Comparison of ENCODE assay signal across 9 cellular contexts in genomic region chr15:65211157-65211982, GRCh38. TPM values are rescaled to one million over a fixed set of nuclear protein-coding genes. Genes with fewer than 3 reads are reported as not detected.
A peak's percentile ranks its signal among the peaks of the same experiment; 100 is the strongest.
DNase-seq lines count a peak whose midpoint lies in the region; ATAC-seq, FAIRE-seq and TF ChIP-seq lines count a peak whose summit lies in the region.
"Had no signal": no experiment of that assay in that cellular context is flagged by ENCODE, and none has a peak within 500 bp of the region (broad histone marks: within the 10 kb centered on the region; RNA-seq: fewer than 3 reads in every experiment).

Gene CILP (minus strand): TSS chr15:65211473. CDS start chr15:65209755, 1,718 bp downstream.

- H3K4me2 ChIP-seq in K562 (ENCODE audit: insufficient read depth, low read length): peak within 1 kb of the TSS; percentile 16; the same call in 1 of the 2 replicates

- H4K20me1 ChIP-seq in K562 (replicated peaks; ENCODE audit: control insufficient read depth, insufficient read depth, low read length): 0 out of 2 replicates have a peak, but pooled peaks cover 3% of the 10 kb centered on the region

- DNase-seq in NCI-H1092 (lab: John Stamatoyannopoulos, UW) (peak; percentile 7), K562 (ENCODE audit: extremely low read depth in 1 of 4, low spot score in 3 of 4) (no peak), kidney (peak; percentile 90), thyroid gland (peak; percentile 52 to 56), G401 (ENCODE audit: low spot score) (no peak)
- DNase-seq: cerebellar nuclear complex; NK-92 treated with Interleukin-12 subunit alpha and Interleukin-12 subunit beta, amount 100 ng/mL, for 24 hours had no signal

- no peaks in the 10 kb centered on the region for H3K9me1 ChIP-seq in K562 (ENCODE audit: control insufficient read depth, insufficient read depth, low read length)

- no peak for TF ChIP-seq CTCF in K562 (IDR thresholded peaks at IDR 0.05 in 2 of 3, conservative IDR thresholded peaks at IDR 0.05 in 1 of 3; ENCODE audit: insufficient read depth in 2 of 3, low read depth in 1 of 3, low read length in 3 of 3)
- no peak for TF ChIP-seq CTCF in kidney (IDR thresholded peaks at IDR 0.05; ENCODE audit: borderline replicate concordance, extremely low read depth, insufficient read depth)
- no peak for TF ChIP-seq CTCF in thyroid gland (IDR thresholded peaks at IDR 0.05)

- TF ChIP-seq POLR2A in K562 (conservative IDR thresholded peaks at IDR 0.05) (no peak), thyroid gland (IDR thresholded peaks at IDR 0.05) (no peak)

- ATAC-seq in K562: no peak
- no peak for ATAC-seq in HG02852 (IDR thresholded peaks at IDR 0.05; ENCODE audit: unreplicated experiment)
- no peak for ATAC-seq in HG02970 (IDR thresholded peaks at IDR 0.05; ENCODE audit: low FRiP score, unreplicated experiment)

- H3K27me3 ChIP-seq in K562 (ENCODE audit: control insufficient read depth in 2 of 2, insufficient read depth in 2 of 2, low read length in 2 of 2): peaks cover 14 to 18% of the 10 kb centered on the region in 2 experiments; a peak in 4 of 5 replicates
- no peaks in the 10 kb centered on the region for H3K27me3 ChIP-seq in thyroid gland

- 30% methylated on average over 7 of the region's 8 CpGs for WGBS in K562 (ENCODE audit: insufficient coverage, low coverage, missing lambda C conversion rate)
- WGBS in thyroid gland, 2 donors: 27 to 42% methylated on average over 6 of the region's 8 CpGs

- POLR2A ChIA-PET in K562 (lab: Yijun Ruan, JAX): interaction anchor here (0.5 to 6.6 kb wide), 10 partner anchors 17 to 621 kb away, joined by 3 to 54 read pairs (median 3); partner anchors contain the start of genes PARP16 and RNU5B-1

- no peak within 1 kb of the TSS for H3K4me3 ChIP-seq in K562
- H3K4me3 ChIP-seq in kidney (ENCODE audit: low read length in 2 of 2): no peak within 1 kb of the TSS
- H3K4me3 ChIP-seq in thyroid gland (replicated peaks in 1 of 3): no peak within 1 kb of the TSS

- peaks cover 22 to 24% of the 10 kb centered on the region in 2 experiments; a peak in 3 of 5 replicates for H3K4me1 ChIP-seq in K562 (replicated peaks in 1 of 2; ENCODE audit: control insufficient read depth in 2 of 2, insufficient read depth in 2 of 2, low read length in 2 of 2)
- H3K4me1 ChIP-seq in kidney (ENCODE audit: control insufficient read depth in 1 of 2, insufficient read depth in 1 of 2, low read depth in 1 of 2, low read length in 2 of 2): peaks cover 0 to 8% of the 10 kb centered on the region in 2 donors
- peaks cover 26 to 39% of the 10 kb centered on the region in 2 donors for H3K4me1 ChIP-seq in thyroid gland

- H2AFZ ChIP-seq in K562 (ENCODE audit: low read depth, low read length): peak within 1 kb of the TSS; percentile 58

- TF ChIP-seq EP300 in K562 (IDR thresholded peaks at IDR 0.05; ENCODE audit: low read length): no peak

- H3K9ac ChIP-seq in K562 (ENCODE audit: insufficient read depth in 1 of 2, low read depth in 2 of 2, low read length in 2 of 2) (peak within 1 kb of the TSS in 1 of 2 experiments; percentile 38; a peak in 2 of 4 replicates), kidney (ENCODE audit: low read length in 2 of 2) (no peak within 1 kb of the TSS)

- CTCF ChIA-PET in K562 (lab: Yijun Ruan, JAX; ENCODE audit: low intra/inter-chr PET ratio): interaction anchor here (1.2 to 1.3 kb wide), 2 partner anchors 60 to 86 kb away, joined by 3 to 8 read pairs; no protein-coding TSS in a partner anchor

- H3K36me3 ChIP-seq in K562 (ENCODE audit: control insufficient read depth, insufficient read depth, low read length): no peaks in the 10 kb centered on the region
- H3K36me3 ChIP-seq in kidney (ENCODE audit: control insufficient read depth in 1 of 2, insufficient read depth in 2 of 2, low read length in 2 of 2): no peaks in the 10 kb centered on the region
- no peaks in the 10 kb centered on the region for H3K36me3 ChIP-seq in thyroid gland

- H3K27ac ChIP-seq in K562 (ENCODE audit: extremely low read depth, low read depth, low read length) (no peak within 1 kb of the TSS), kidney (ENCODE audit: low read depth in 2 of 2, low read length in 2 of 2) (no peak within 1 kb of the TSS), thyroid gland (peak within 1 kb of the TSS in 2 of 3 donors; percentile 50 to 58)

- intact Hi-C loops in K562 (cut with micrococcal nuclease): no loop called here
- intact Hi-C loops in kidney (cut with DNase I): no loop called here
- intact Hi-C loops in thyroid gland (cut with DNase I): no loop called here

- FAIRE-seq in K562 (lab: Jason Lieb, UNC) (no peak), kidney (lab: Jason Lieb, UNC) (no peak)

- in situ Hi-C loops in K562 (cut with MboI) (no loop called here), G401 (cut with HindIII; ENCODE audit: low sequenced_read_pairs) (no loop called here)

- no peaks in the 10 kb centered on the region for H3K79me2 ChIP-seq in K562 (ENCODE audit: control insufficient read depth, insufficient read depth, low read length)

- no TSS peak for BruUV-seq in K562 (replicated peaks; lab: Mats Ljungman, UMichigan)

- TF ChIP-seq RAD21 in K562 (CRISPR knock-in tag; conservative IDR thresholded peaks at IDR 0.05 in 1 of 2, IDR thresholded peaks at IDR 0.05 in 1 of 2): no peak

- H3K9me3 ChIP-seq in K562 (replicated peaks; ENCODE audit: control insufficient read depth, insufficient read depth, low read depth, low read length) (no peaks in the 10 kb centered on the region), kidney (ENCODE audit: control insufficient read depth in 1 of 2, low read length in 2 of 2) (no peaks in the 10 kb centered on the region), thyroid gland (no peaks in the 10 kb centered on the region)

TF ChIP-seq in K562, 482 proteins besides CTCF, POLR2A, EP300 and RAD21 (continues in another document):
- no peak for TF ChIP-seq CTCFL (IDR thresholded peaks at IDR 0.05; ENCODE audit: borderline replicate concordance, insufficient read depth, low read depth, low read length, poor library complexity, severe bottlenecking)

RNA-seq across cellular contexts. Expression of gene CILP, which starts in this region (rescaled TPM):
- total RNA-seq in K562 (2011; cell fraction: chromatin; rRNA removed; ENCODE audit: low replicate concordance): 0.07 TPM in 1 of 2 replicates, not detected in the other
- 0.13 and 0.17 TPM in 2 replicates for total RNA-seq in K562 (2011; cell fraction: nucleolus; rRNA removed)
- total RNA-seq in K562 (2011; cell fraction: nucleoplasm; rRNA removed): 0.15 TPM in 1 of 2 replicates, not detected in the other
- total RNA-seq in K562 (2014; rRNA removed) (0.04 TPM in 1 of 2 replicates, not detected in the other), K562 (2014; rRNA removed; fragmentation: Illumina TruSeq; extraction: Trizol) (not detected in 2 replicates), K562 (2015; rRNA removed; fragmentation: Illumina TruSeq; extraction: Trizol) (not detected in 2 replicates), K562 (2021) (not detected in 2 replicates), kidney (1.5 TPM), thyroid gland (10 to 100 TPM in 1 of 4 donors, 1 to 10 TPM in 3; 2.1 to 17.6 (median 5.0) TPM)
- polyA plus RNA-seq in K562 (2011; rRNA removed) (0.03 and 0.05 TPM in 2 replicates), K562 (2014; fragmentation: Illumina TruSeq; extraction: Trizol) (not detected in 2 replicates), K562 (2014; fragmentation: Nextera tagmentation; extraction: Ambion mirVana) (not detected), K562 (2014; rRNA removed) (not detected in 2 replicates), kidney (ENCODE audit: insufficient read depth, low read depth, low replicate concordance) (0.37 TPM)
- polyA plus RNA-seq in K562 (2011; cell fraction: cytosol; rRNA removed): 0.01 TPM in 2 replicates
- polyA plus RNA-seq in K562 (2011; cell fraction: nucleus; rRNA removed): 0.03 and 0.06 TPM in 2 replicates
- 0.35 and 0.60 TPM in 2 replicates for polyA plus RNA-seq in K562 (2012)
- 0.06 TPM in 1 of 2 replicates, not detected in the other for polyA minus RNA-seq in K562 (2011; rRNA and poly(A)+ RNA removed)
- not detected in 2 replicates for polyA minus RNA-seq in K562 (2011; cell fraction: cytosol; rRNA and poly(A)+ RNA removed)
- polyA minus RNA-seq in K562 (2011; cell fraction: nucleus; rRNA and poly(A)+ RNA removed): under 0.01 TPM in 1 of 2 replicates, not detected in the other
- total RNA-seq in G401 (2014; rRNA removed; shearing (Covaris generic)): not detected in 2 replicates

Comparison
In these comparisons a context has a peak if more than half of its experiments do, and no peak if none do; other contexts are left out.
1. DNase-seq: peak in NCI-H1092 (single experiment), kidney (single experiment) and thyroid gland (2 of 2); none in K562 (0 of 4) and G401 (single experiment).
2. H3K27ac ChIP-seq: peak in thyroid gland (2 of 3); none in K562 (single experiment) and kidney (0 of 2).